In the genomic region with DNA sequence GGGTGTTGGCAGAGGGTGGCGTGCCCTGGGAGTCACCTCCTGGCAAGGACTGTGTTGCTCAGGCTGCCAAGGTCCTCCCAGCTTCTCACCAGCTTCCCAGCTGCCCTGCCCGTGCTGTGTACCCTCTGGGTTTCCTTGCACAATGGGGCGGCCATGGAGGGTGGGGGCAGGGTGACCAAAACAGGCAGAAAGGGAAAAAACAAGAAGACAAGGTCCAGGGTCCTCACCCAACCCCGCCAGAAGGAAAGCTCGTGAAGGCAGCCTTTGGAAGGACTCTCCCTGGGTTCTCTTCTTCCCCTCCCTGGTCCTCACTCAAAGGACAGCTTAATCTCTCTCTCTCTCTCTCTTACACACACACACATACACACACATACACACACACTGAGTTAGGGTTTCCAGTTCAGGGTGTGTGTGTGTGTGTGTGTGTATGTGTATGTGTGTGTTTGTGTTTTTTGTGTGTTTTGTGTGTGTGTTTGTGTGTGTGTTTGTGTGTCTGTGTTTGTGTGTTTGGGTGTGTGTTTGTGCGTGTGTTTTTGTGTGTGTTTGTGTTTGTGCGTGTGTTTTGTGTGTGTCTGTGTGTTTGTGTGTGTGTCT, we compare ENCODE assay signal across 21 cellular contexts. TPM values are rescaled to one million over a fixed set of nuclear protein-coding genes. Genes with fewer than 3 reads are reported as not detected.
DNase-seq lines count a peak whose midpoint lies in the region; ATAC-seq and TF ChIP-seq lines count a peak whose summit lies in the region.
"Had no signal": no experiment of that assay in that cellular context is flagged by ENCODE, and none has a peak within 500 bp of the region (broad histone marks: within the 10 kb centered on the region; RNA-seq: fewer than 3 reads in every experiment).

No MANE protein-coding gene starts in this region.

- H3K4me2 ChIP-seq in mammary epithelial cell (ENCODE audit: insufficient read depth, low read depth, low read length) = no peak overlapping the region
- H3K4me2 ChIP-seq: smooth muscle cell had no signal

- H3K79me2 ChIP-seq in mammary epithelial cell (ENCODE audit: insufficient read depth, low read length) = no peaks in the 10 kb centered on the region
- H3K79me2 ChIP-seq: parathyroid adenoma had no signal

- BruUV-seq in mammary epithelial cell (replicated peaks; lab: Mats Ljungman, UMichigan) = no TSS peak

- DNase-seq in Right ventricle myocardium superior (no peak), Right ventricle myocardium inferior (ENCODE audit: missing footprints) (no peak), mammary epithelial cell (no peak), lower lobe of right lung (no peak), upper lobe of right lung (peak; percentile 57), COR-L47 (lab: John Stamatoyannopoulos, UW) (no peak), kidney tubule cell (ENCODE audit: low spot score) (no peak)
- DNase-seq: activated CD4-positive, alpha-beta T cell treated with anti-CD3 and anti-CD28 coated beads, Interleukin-2, amount 50 U/mL, for 1 hour; activated T-cell treated with anti-CD3 and anti-CD28 coated beads, Interleukin-2, amount 50 U/mL, for 48 hours; KBM-7; NCI-H1417 treated with DMSO at 0.1 percent for 48 hours; NCI-H446; stimulated activated naive CD8-positive, alpha-beta T cell treated with anti-CD3 and anti-CD28 coated beads, Interleukin-15, Interleukin-2, amounts not matched to agents 100 U/mL and 50 U/mL, for 24 hours; T1000 had no signal

- in situ Hi-C loops in mammary epithelial cell (cut with MboI; ENCODE audit: low sequenced_read_pairs in 2 of 2) = no loop called here

- H3K4me1 ChIP-seq in mammary epithelial cell (ENCODE audit: insufficient read depth, low read length) (peaks cover 29% of the 10 kb centered on the region), lower lobe of right lung (peaks cover 20% of the 10 kb centered on the region), upper lobe of right lung (peaks cover 11% of the 10 kb centered on the region)
- H3K4me1 ChIP-seq: HAP-1, parathyroid adenoma had no signal

- dilution Hi-C loops in mammary epithelial cell (cut with HindIII; ENCODE audit: low sequenced_read_pairs) = no loop called here

- H3K9me3 ChIP-seq in mammary epithelial cell (replicated peaks; ENCODE audit: insufficient read depth, low read length) (no peaks in the 10 kb centered on the region), lower lobe of right lung (no peaks in the 10 kb centered on the region), upper lobe of right lung (no peaks in the 10 kb centered on the region)
- H3K9me3 ChIP-seq: HAP-1 had no signal

- H4K20me1 ChIP-seq in mammary epithelial cell (ENCODE audit: insufficient read depth, low read length) = no peaks in the 10 kb centered on the region

- H3K4me3 ChIP-seq in mammary epithelial cell (replicated peaks in 1 of 3; ENCODE audit: insufficient read depth in 1 of 3, low read depth in 2 of 3, low read length in 3 of 3) = no peak overlapping the region
- H3K4me3 ChIP-seq in lower lobe of right lung = no peak overlapping the region
- no peak overlapping the region for H3K4me3 ChIP-seq in upper lobe of right lung
- H3K4me3 ChIP-seq: gastroesophageal sphincter, HAP-1, SJSA1, smooth muscle cell had no signal

- intact Hi-C loops in Right ventricle myocardium superior (cut with DNase I) (no loop called here), Right ventricle myocardium inferior (cut with DNase I) (no loop called here), mammary epithelial cell (cut with micrococcal nuclease) (loop anchor here (5.0 kb wide), 1 partner anchor 44 kb away; no protein-coding TSS in a partner anchor), lower lobe of right lung (cut with DNase I) (no loop called here), upper lobe of right lung (cut with DNase I) (no loop called here)

- 41% methylated on average over 5 of the region's 7 CpGs for WGBS in mammary epithelial cell (ENCODE audit: low coverage, missing lambda C conversion rate)

- H3K36me3 ChIP-seq in mammary epithelial cell (ENCODE audit: insufficient read depth, low read length) = no peaks in the 10 kb centered on the region
- H3K36me3 ChIP-seq in lower lobe of right lung = no peaks in the 10 kb centered on the region
- H3K36me3 ChIP-seq in upper lobe of right lung = no peaks in the 10 kb centered on the region
- H3K36me3 ChIP-seq: gastroesophageal sphincter, HAP-1, SJSA1 had no signal

- H3K27ac ChIP-seq in mammary epithelial cell (ENCODE audit: insufficient read depth, low read depth, low read length) (no peak overlapping the region), lower lobe of right lung (no peak overlapping the region), upper lobe of right lung (no peak overlapping the region)
- H3K27ac ChIP-seq: gastroesophageal sphincter, parathyroid adenoma, SJSA1 had no signal

- no peak for TF ChIP-seq CTCF in mammary epithelial cell (conservative IDR thresholded peaks at IDR 0.05 in 1 of 2, IDR thresholded peaks at IDR 0.05 in 1 of 2; ENCODE audit: extremely low read depth in 1 of 2, insufficient read depth in 1 of 2, low read depth in 1 of 2, low read length in 2 of 2)
- TF ChIP-seq CTCF in lower lobe of right lung (IDR thresholded peaks at IDR 0.05) = no peak
- TF ChIP-seq CTCF in upper lobe of right lung (IDR thresholded peaks at IDR 0.05) = no peak

- CTCF ChIA-PET in mammary epithelial cell (lab: Charles Lee; ENCODE audit: low non-redundant PET) = interaction anchor here (0.6 kb wide), 1 partner anchor 293 kb away, joined by 3 read pairs; no protein-coding TSS in a partner anchor

- ATAC-seq in Right ventricle myocardium superior (ENCODE audit: poor library complexity) = peak; percentile 41
- ATAC-seq in Right ventricle myocardium inferior = no peak
- peak; percentile 21 to 27 for ATAC-seq in lower lobe of right lung
- ATAC-seq in upper lobe of right lung = no peak
- ATAC-seq in GM19397 (IDR thresholded peaks at IDR 0.05; ENCODE audit: unreplicated experiment) = no peak
- ATAC-seq: gastroesophageal sphincter; stimulated activated naive CD8-positive, alpha-beta T cell treated with anti-CD3 and anti-CD28 coated beads, Interleukin-15, Interleukin-2, amounts not matched to agents 100 U/mL and 50 U/mL, for 24 hours had no signal

- H2AFZ ChIP-seq in mammary epithelial cell (ENCODE audit: low read depth, low read length) = peak overlapping the region; percentile 80
- H2AFZ ChIP-seq: parathyroid adenoma had no signal

- no peak overlapping the region for H3K9ac ChIP-seq in mammary epithelial cell (ENCODE audit: insufficient read depth, low read length)
- H3K9ac ChIP-seq: parathyroid adenoma had no signal

- no peaks in the 10 kb centered on the region for H3K27me3 ChIP-seq in mammary epithelial cell (ENCODE audit: insufficient read depth, low read length)
- H3K27me3 ChIP-seq in lower lobe of right lung (ENCODE audit: low read depth) = peaks cover 43% of the 10 kb centered on the region
- H3K27me3 ChIP-seq in upper lobe of right lung = peaks cover 62% of the 10 kb centered on the region
- H3K27me3 ChIP-seq: SJSA1 had no signal

RNA-seq across cellular contexts. Expression of a gene that starts 2.0 kb away (rescaled TPM):
- total RNA-seq in Right ventricle myocardium superior (not detected), Right ventricle myocardium inferior (not detected), mammary epithelial cell (under 1 TPM in 1 of 2 donors, not detected in 1; 0.67 TPM), lower lobe of right lung (not detected), upper lobe of right lung (not detected)
- polyA plus RNA-seq in mammary epithelial cell = 0.20 TPM
- polyA minus RNA-seq in mammary epithelial cell = not detected
- total RNA-seq: SJSA1, urinary bladder had no signal
- polyA plus RNA-seq: smooth muscle cell had no signal

RNA-seq across cellular contexts. Expression of a gene that starts 44.7 kb away (rescaled TPM):
- total RNA-seq in Right ventricle myocardium superior (16.6 TPM), Right ventricle myocardium inferior (16.8 TPM), mammary epithelial cell (1 to 10 TPM in 1 of 2 donors, under 1 TPM in 1; 0.71 to 8.7 TPM), lower lobe of right lung (129 TPM), upper lobe of right lung (89.0 TPM)
- polyA plus RNA-seq in mammary epithelial cell = 0.14 TPM
- not detected for polyA minus RNA-seq in mammary epithelial cell

RNA-seq across cellular contexts. Expression of a gene that starts 59.6 kb away (rescaled TPM):
- total RNA-seq in Right ventricle myocardium superior (0.48 TPM), Right ventricle myocardium inferior (0.92 TPM), mammary epithelial cell (1 to 10 TPM in 1 of 2 donors, under 1 TPM in 1; 0.67 to 2.5 TPM), lower lobe of right lung (1.9 TPM), upper lobe of right lung (1.3 TPM)
- 0.77 TPM for polyA plus RNA-seq in mammary epithelial cell
- not detected for polyA minus RNA-seq in mammary epithelial cell

RNA-seq across cellular contexts. Expression of a gene that starts 59.8 kb away (rescaled TPM):
- total RNA-seq in Right ventricle myocardium superior (14.5 TPM), Right ventricle myocardium inferior (16.5 TPM), mammary epithelial cell (10 to 100 TPM in 1 of 2 donors, 1 to 10 TPM in 1; 8.3 to 21.0 TPM), lower lobe of right lung (17.4 TPM), upper lobe of right lung (17.4 TPM)
- polyA plus RNA-seq in mammary epithelial cell = 21.7 TPM
- 16.2 TPM for polyA minus RNA-seq in mammary epithelial cell

Comparison
In these comparisons a context has a peak if more than half of its experiments do, and no peak if none do; other contexts are left out.
1. ATAC-seq: peak in Right ventricle myocardium superior (single experiment) and lower lobe of right lung (2 of 2); none in Right ventricle myocardium inferior (single experiment), upper lobe of right lung (single experiment) and GM19397 (single experiment).